ENCODE assay signal across 16 cellular contexts in genomic region chr22:45966320-45966891, GRCh38. TPM values are rescaled to one million over a fixed set of nuclear protein-coding genes. Genes with fewer than 3 reads are reported as not detected.
A peak's percentile ranks its signal among the peaks of the same experiment; 100 is the strongest.
DNase-seq lines count a peak whose midpoint lies in the region; ATAC-seq and TF ChIP-seq lines count a peak whose summit lies in the region.
"Had no signal": no experiment of that assay in that cellular context is flagged by ENCODE, and none has a peak within 500 bp of the region (broad histone marks: within the 10 kb centered on the region; RNA-seq: fewer than 3 reads in every experiment).

No MANE protein-coding gene starts in this region.

- TF ChIP-seq CTCF in NB4 (IDR thresholded peaks at IDR 0.05; ENCODE audit: low read depth, low read length) (no peak), A673 (conservative IDR thresholded peaks at IDR 0.05; ENCODE audit: low read depth, low read length) (no peak)

- BruUV-seq in A673 (replicated peaks; lab: Mats Ljungman, UMichigan), result no TSS peak

- ATAC-seq in left colon, result peak; percentile 30
- ATAC-seq: HCT116, heart right ventricle, lower lobe of right lung had no signal

- H3K4me3 ChIP-seq in NB4 (ENCODE audit: low read depth, low read length), result no peak overlapping the region
- H3K4me3 ChIP-seq in A673 (ENCODE audit: low read depth, low read length, poor library complexity, severe bottlenecking), result no peak overlapping the region
- H3K4me3 ChIP-seq: heart right ventricle, lower lobe of right lung had no signal

- H3K27me3 ChIP-seq in A673 (replicated peaks; ENCODE audit: insufficient read depth, low read depth, low read length, poor library complexity), result peaks cover 21% of the 10 kb centered on the region

- CTCF ChIA-PET in A673 (lab: Charles Lee), result no interaction called here

- H3K9me3 ChIP-seq in A673 (ENCODE audit: low read depth, low read length, poor library complexity, severe bottlenecking), result no peaks in the 10 kb centered on the region
- H3K9me3 ChIP-seq: heart right ventricle, lower lobe of right lung had no signal

- POLR2A ChIA-PET in A673 (lab: Charles Lee; ENCODE audit: low non-redundant PET), result no interaction called here

- H3K27ac ChIP-seq in A673 (ENCODE audit: low read depth, low read length, poor library complexity, severe bottlenecking), result no peak overlapping the region
- H3K27ac ChIP-seq: 22Rv1, heart right ventricle, lower lobe of right lung had no signal

- intact Hi-C loops in left colon (cut with DNase I, micrococcal nuclease), result no loop called here
- intact Hi-C loops in A673 (cut with micrococcal nuclease; ENCODE audit: unreplicated experiment), result no loop called here

- DNase-seq in DMS 273 (lab: John Stamatoyannopoulos, UW; ENCODE audit: unreplicated experiment) (peak; percentile 83), DMS 273 treated with DMSO at 0.1 percent for 48 hours (lab: John Stamatoyannopoulos, UW) (no peak), NB4 (ENCODE audit: low read depth) (peak; percentile 54), NCI-H524 (lab: John Stamatoyannopoulos, UW) (peak; percentile 76 to 89), left colon (peak in 1 of 2 donors; percentile 30), AG08395 (ENCODE audit: low spot score) (no peak), A673 (ENCODE audit: low spot score) (no peak), SK-N-DZ (ENCODE audit: low spot score) (no peak)
- DNase-seq: activated CD4-positive, alpha-beta T cell treated with anti-CD3 and anti-CD28 coated beads, Interleukin-2, amount 10 ng/mL, durations not matched to agents 24 days and 14 days; heart right ventricle; lower lobe of right lung; occipital lobe; stimulated activated CD4-positive, alpha-beta T cell treated with anti-CD3 and anti-CD28 coated beads, Interleukin-12 subunit alpha, Interleukin-12 subunit beta, amount 100 ng/mL, for 4 hours had no signal

- H3K36me3 ChIP-seq in A673 (ENCODE audit: insufficient read depth, low read length, poor library complexity, severe bottlenecking), result no peaks in the 10 kb centered on the region
- H3K36me3 ChIP-seq: heart right ventricle, lower lobe of right lung had no signal

- no peak for TF ChIP-seq POLR2A in NB4 (IDR thresholded peaks at IDR 0.05; ENCODE audit: extremely low read depth, insufficient read length)

- H3K4me1 ChIP-seq in A673 (ENCODE audit: insufficient read depth, low read length, poor library complexity, severe bottlenecking), result peaks cover 8% of the 10 kb centered on the region

RNA-seq across cellular contexts. Expression of gene WNT7B, which starts 10.6 kb away (rescaled TPM):
- total RNA-seq in left colon (not detected), A673 (2021) (not detected in 2 replicates)
- polyA plus RNA-seq in SK-N-DZ (2014; cell fraction: cytosol; rRNA removed), result 0.16 and 0.22 TPM in 2 replicates
- polyA plus RNA-seq in SK-N-DZ (2014; cell fraction: nucleus; rRNA removed), result not detected in 2 replicates
- total RNA-seq: activated CD4-positive, alpha-beta T cell treated with anti-CD3 and anti-CD28 coated beads, Interleukin-2, amount 10 ng/mL, durations not matched to agents 24 days and 14 days; endothelial cell of umbilical vein; heart right ventricle had no signal
- polyA plus RNA-seq: endothelial cell of umbilical vein, heart right ventricle had no signal

Comparison
In these comparisons a context has a peak if more than half of its experiments do, and no peak if none do; other contexts are left out.
1. DNase-seq: peak in DMS 273 (single experiment), NB4 (single experiment) and NCI-H524 (2 of 2); none in DMS 273 treated with DMSO at 0.1 percent for 48 hours (single experiment), AG08395 (single experiment), A673 (single experiment) and SK-N-DZ (single experiment).